18 cellular contexts compared by ENCODE assay signal in the genomic region with DNA sequence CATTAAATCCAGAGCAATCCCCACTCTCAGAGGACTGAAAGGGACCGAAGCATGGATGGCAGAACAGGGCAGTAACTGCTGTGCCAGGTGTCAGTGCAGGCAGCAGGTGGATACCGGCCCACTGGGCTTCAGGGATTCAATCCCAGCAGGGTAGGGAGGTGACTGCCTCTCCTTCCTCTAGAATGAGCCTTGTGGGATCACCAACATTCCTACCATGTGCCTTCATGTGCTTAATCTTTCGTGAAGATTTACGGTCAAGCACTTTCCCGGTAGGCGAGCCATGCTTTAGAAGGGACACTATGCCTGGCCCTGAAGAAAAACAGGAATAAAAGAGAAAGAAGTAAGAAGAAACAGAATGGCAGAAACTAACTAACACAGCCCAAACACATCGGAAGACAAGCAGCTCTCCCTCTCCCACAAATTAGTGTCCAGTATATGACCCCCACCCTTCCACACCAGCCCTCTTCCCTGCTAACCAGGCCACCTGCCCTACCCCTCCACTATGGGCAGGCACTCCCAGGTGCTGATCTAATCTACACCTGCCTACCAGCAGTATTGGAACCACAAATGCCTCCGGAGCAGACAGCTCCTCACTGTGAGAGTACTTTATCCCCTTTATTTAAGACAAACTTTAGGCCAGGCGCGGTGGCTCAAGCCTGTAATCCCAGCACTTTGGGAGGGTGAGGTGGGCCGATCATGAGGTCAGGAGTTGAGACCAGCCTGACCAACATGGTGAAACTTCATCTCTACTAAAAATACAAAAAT.
"Had no signal": no experiment of that assay in that cellular context is flagged by ENCODE, and none has a peak within 500 bp of the region (broad histone marks: within the 10 kb centered on the region; RNA-seq: fewer than 3 reads in every experiment).

No MANE protein-coding gene starts in this region.

- H3K4me1 Mint-ChIP-seq: naive thymus-derived CD8-positive, alpha-beta T cell; stimulated activated naive B cell treated with anti-CD40 and anti-IgM and Interleukin-4, amounts not matched to agents 10 μg/mL and 1 μg/mL and 100 μg/mL, for 72 hours had no signal

- H3K27me3 Mint-ChIP-seq: type B pancreatic cell had no signal

- H3K36me3 Mint-ChIP-seq: stimulated activated naive B cell treated with anti-CD40 and anti-IgM and Interleukin-4, amounts not matched to agents 10 μg/mL and 1 μg/mL and 100 μg/mL, for 72 hours; type B pancreatic cell had no signal

- ATAC-seq: gastrocnemius medialis; left lung; naive thymus-derived CD8-positive, alpha-beta T cell; right cardiac atrium; stimulated activated naive B cell treated with anti-CD40 and anti-IgM and Interleukin-4, amounts not matched to agents 10 μg/mL and 1 μg/mL and 100 μg/mL, for 72 hours had no signal

- H3K27ac Mint-ChIP-seq: naive thymus-derived CD8-positive, alpha-beta T cell; stimulated activated naive B cell treated with anti-CD40 and anti-IgM and Interleukin-4, amounts not matched to agents 10 μg/mL and 1 μg/mL and 100 μg/mL, for 72 hours; stimulated activated naive CD8-positive, alpha-beta T cell treated with anti-CD3 and anti-CD28 coated beads, Interleukin-15, Interleukin-2, amounts not matched to agents 100 ng/mL and 50 ng/mL, for 24 hours; type B pancreatic cell had no signal

- H3K4me3 Mint-ChIP-seq: naive thymus-derived CD8-positive, alpha-beta T cell; stimulated activated naive B cell treated with anti-CD40 and anti-IgM and Interleukin-4, amounts not matched to agents 10 μg/mL and 1 μg/mL and 100 μg/mL, for 72 hours; stimulated activated naive CD8-positive, alpha-beta T cell treated with anti-CD3 and anti-CD28 coated beads, Interleukin-15, Interleukin-2, amounts not matched to agents 100 ng/mL and 50 ng/mL, for 24 hours; type B pancreatic cell had no signal

- DNase-seq: dorsolateral prefrontal cortex; effector CD4-positive, alpha-beta T cell; gastrocnemius medialis; head of caudate nucleus; kidney; left lung; naive thymus-derived CD8-positive, alpha-beta T cell; occipital lobe; ovary; posterior cingulate gyrus; psoas muscle; right cardiac atrium; small intestine; stimulated activated CD4-positive, alpha-beta T cell treated with anti-CD3 and anti-CD28 coated beads, Interleukin-15, amount 100 ng/mL, for 24 hours; stimulated activated CD4-positive, alpha-beta T cell treated with anti-CD3 and anti-CD28 coated beads, Interleukin-2, amount 100 ng/mL, for 48 hours; stimulated activated naive B cell treated with anti-CD40 and anti-IgM and Interleukin-4, amounts not matched to agents 10 μg/mL and 1 μg/mL and 100 μg/mL, for 72 hours had no signal

- H3K9me3 Mint-ChIP-seq: naive thymus-derived CD8-positive, alpha-beta T cell; stimulated activated naive B cell treated with anti-CD40 and anti-IgM and Interleukin-4, amounts not matched to agents 10 μg/mL and 1 μg/mL and 100 μg/mL, for 72 hours; stimulated activated naive CD8-positive, alpha-beta T cell treated with anti-CD3 and anti-CD28 coated beads, Interleukin-15, Interleukin-2, amounts not matched to agents 100 ng/mL and 50 ng/mL, for 24 hours; type B pancreatic cell had no signal
